In the genomic region with DNA sequence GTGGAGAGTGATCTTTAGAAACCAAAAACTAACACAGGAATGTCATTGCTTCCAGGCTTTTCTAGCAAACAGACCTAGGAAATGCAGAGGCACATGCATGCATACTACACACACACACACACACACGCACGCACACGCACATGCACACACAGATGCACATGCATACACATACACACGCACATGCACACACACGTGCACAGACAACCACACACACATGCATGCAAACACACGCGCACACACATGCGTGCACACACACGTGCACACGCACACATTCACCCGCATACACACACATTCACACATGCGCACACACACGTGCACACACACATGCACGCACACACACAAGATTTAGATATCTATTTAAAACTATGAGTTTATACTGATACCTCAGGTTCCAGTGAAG, we compare ENCODE assay signal across 20 cellular contexts.
"Had no signal": no experiment of that assay in that cellular context is flagged by ENCODE, and none has a peak within 500 bp of the region (broad histone marks: within the 10 kb centered on the region; RNA-seq: fewer than 3 reads in every experiment).

No MANE protein-coding gene starts in this region.

- DNase-seq: KBM-7, MV-4-11, NCI-H1048, NCI-H1105 treated with DMSO at 0.1 percent for 48 hours, NCI-H1417 treated with DMSO at 0.1 percent for 48 hours, NCI-H146, NCI-H1694 treated with DMSO at 0.1 percent for 48 hours, NCI-H1930, NCI-H2081, NCI-H2107, NCI-H2227 treated with DMSO at 0.1 percent for 48 hours, NCI-H524, NCI-H526 treated with DMSO at 0.1 percent for 48 hours, NCI-H748 treated with DMSO at 0.1 percent for 48 hours, Right ventricle myocardium superior, RPMI8226, SK-N-SH, SW 1271, T-cell had no signal

- ATAC-seq: T-cell had no signal

- H3K9me3 ChIP-seq: SK-N-SH had no signal

- H3K9ac ChIP-seq: SK-N-SH had no signal

- H3K4me2 ChIP-seq: SK-N-SH had no signal

- FAIRE-seq: RCC 7860 had no signal
